Comparison of ENCODE assay signal across 1 cellular context in genomic region chr18:35343936-35344735, GRCh38.
TF ChIP-seq lines count a peak whose summit lies in the region.

ZNF24 (minus strand) TSS chr18:35344420; CDS start chr18:35340650, 3,770 bp downstream.

TF ChIP-seq in HEK293, 187 proteins besides CTCF, POLR2A, EP300 and RAD21 (continued from another document and continues in another):
- TF ChIP-seq OSR2 (tag by site-specific recombination; IDR thresholded peaks at IDR 0.05) (no peak), ZFP41 (tag by site-specific recombination; IDR thresholded peaks at IDR 0.05; ENCODE audit: borderline replicate concordance) (no peak), ZNF324 (tag by site-specific recombination; IDR thresholded peaks at IDR 0.05) (peak; percentile 38; the same call in 1 of the 2 replicates), ZNF37A (tag by site-specific recombination; IDR thresholded peaks at IDR 0.05) (no peak), BCL11A (tag by site-specific recombination; IDR thresholded peaks at IDR 0.05; ENCODE audit: low read depth) (no peak), ZNF169 (tag by site-specific recombination; IDR thresholded peaks at IDR 0.05) (no peak), MEIS1 (CRISPR knock-in tag; IDR thresholded peaks at IDR 0.05; ENCODE audit: borderline replicate concordance) (no peak), ZNF561 (tag by site-specific recombination; IDR thresholded peaks at IDR 0.05; ENCODE audit: borderline replicate concordance) (no peak), ZNF26 (tag by site-specific recombination; IDR thresholded peaks at IDR 0.05) (no peak), ZNF830 (tag by site-specific recombination; IDR thresholded peaks at IDR 0.05; ENCODE audit: low read depth) (no peak), ZBTB1 (tag by site-specific recombination; IDR thresholded peaks at IDR 0.05) (no peak), ZNF391 (tag by site-specific recombination; IDR thresholded peaks at IDR 0.05; ENCODE audit: borderline replicate concordance, low read depth) (0 out of 2 replicates have a peak, but pooled peaks have one; percentile 45), ZXDB (tag by site-specific recombination; IDR thresholded peaks at IDR 0.05) (peak; percentile 80), ATF2 (tag by site-specific recombination; IDR thresholded peaks at IDR 0.05; ENCODE audit: low read depth) (no peak), PRDM2 (tag by site-specific recombination; IDR thresholded peaks at IDR 0.05; ENCODE audit: borderline replicate concordance) (no peak), ZBTB11 (tag by site-specific recombination; conservative IDR thresholded peaks at IDR 0.05; ENCODE audit: low read depth) (peak; percentile 69), ZNF660 (tag by site-specific recombination; IDR thresholded peaks at IDR 0.05) (no peak), PRDM10 (tag by site-specific recombination; IDR thresholded peaks at IDR 0.05) (peak; percentile 82), REST (tag by site-specific recombination; IDR thresholded peaks at IDR 0.05) (peak; percentile 64), ZNF114 (tag by site-specific recombination; IDR thresholded peaks at IDR 0.05) (no peak), GLIS2 (tag by site-specific recombination; IDR thresholded peaks at IDR 0.05) (peak; percentile 73), ZNF112 (tag by site-specific recombination; IDR thresholded peaks at IDR 0.05) (no peak), ZFP3 (tag by site-specific recombination; IDR thresholded peaks at IDR 0.05; ENCODE audit: low read depth) (no peak), SETDB1 (IDR thresholded peaks at IDR 0.05; ENCODE audit: insufficient read length, low read length) (no peak), ZBTB48 (tag by site-specific recombination; IDR thresholded peaks at IDR 0.05) (peak; percentile 46; the same call in 1 of the 2 replicates), HOXC10 (CRISPR knock-in tag; IDR thresholded peaks at IDR 0.05) (no peak), ZNF404 (tag by site-specific recombination; IDR thresholded peaks at IDR 0.05) (no peak), ZNF132 (tag by site-specific recombination; IDR thresholded peaks at IDR 0.05; ENCODE audit: borderline replicate concordance) (no peak), KLF7 (tag by site-specific recombination; IDR thresholded peaks at IDR 0.05; ENCODE audit: borderline replicate concordance) (no peak), ZNF214 (tag by site-specific recombination; IDR thresholded peaks at IDR 0.05; ENCODE audit: borderline replicate concordance) (no peak), ZBTB10 (tag by site-specific recombination; IDR thresholded peaks at IDR 0.05) (peak; percentile 41; the same call in 1 of the 2 replicates), ZNF610 (tag by site-specific recombination; IDR thresholded peaks at IDR 0.05; ENCODE audit: borderline replicate concordance) (0 out of 2 replicates have a peak, but pooled peaks have one; percentile 29), ZNF157 (tag by site-specific recombination; IDR thresholded peaks at IDR 0.05) (no peak), ZNF133 (tag by site-specific recombination; IDR thresholded peaks at IDR 0.05) (no peak), ZNF664 (tag by site-specific recombination; IDR thresholded peaks at IDR 0.05) (no peak), ZNF292 (tag by site-specific recombination; IDR thresholded peaks at IDR 0.05; ENCODE audit: borderline replicate concordance, low read depth) (no peak)
